7 cellular contexts compared by ENCODE assay signal in the genomic region with DNA sequence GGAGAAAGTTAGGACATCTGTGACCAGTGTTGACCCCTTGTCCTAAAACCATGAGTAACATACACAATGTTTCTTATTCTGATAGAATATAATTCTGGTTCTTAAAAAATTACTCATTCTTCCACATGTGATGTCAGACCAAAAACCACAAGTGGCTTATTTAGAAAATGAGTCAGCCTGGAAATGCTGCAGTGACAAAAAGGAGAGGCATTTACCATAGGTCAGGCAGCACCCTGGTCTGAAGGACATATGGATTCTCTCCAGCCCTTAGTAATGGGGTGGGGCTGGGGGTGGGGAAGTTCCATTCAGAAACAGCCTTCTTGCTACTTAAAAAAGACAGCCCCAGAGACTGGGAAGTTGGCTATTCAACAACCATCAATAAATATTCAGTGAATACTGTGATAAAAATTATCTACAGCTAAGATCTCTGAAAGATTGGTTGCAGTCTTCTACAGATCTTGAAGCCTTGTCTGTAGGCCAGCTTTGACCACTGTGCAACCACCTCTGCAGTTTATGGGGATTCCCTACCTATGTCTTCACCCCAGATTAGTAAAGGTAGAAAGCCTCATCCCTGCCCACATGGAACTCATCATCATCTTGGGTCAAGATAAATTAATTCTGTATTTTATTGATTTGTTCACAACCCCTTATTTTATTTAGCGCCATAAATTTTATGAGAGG. TPM values are rescaled to one million over a fixed set of nuclear protein-coding genes. Genes with fewer than 3 reads are reported as not detected.
A peak's percentile ranks its signal among the peaks of the same experiment; 100 is the strongest.
DNase-seq lines count a peak whose midpoint lies in the region; ATAC-seq lines count a peak whose summit lies in the region.

No MANE protein-coding gene starts in this region.

- peaks cover 9 to 40% of the 10 kb centered on the region in 2 donors for H3K4me1 Mint-ChIP-seq in natural killer cell treated with Interleukin-12 subunit alpha and Interleukin-12 subunit beta and Interleukin-15 and Interleukin-18, amount 100 ng/mL, for 72 hours (ENCODE audit: low read depth in 2 of 2)

- peak overlapping the region; percentile 72 for H3K4me3 Mint-ChIP-seq in natural killer cell treated with Interleukin-12 subunit alpha and Interleukin-12 subunit beta and Interleukin-15 and Interleukin-18, amount 100 ng/mL, for 72 hours

- peaks cover 5 to 14% of the 10 kb centered on the region in 2 donors for H3K27me3 Mint-ChIP-seq in natural killer cell treated with Interleukin-12 subunit alpha and Interleukin-12 subunit beta and Interleukin-15 and Interleukin-18, amount 100 ng/mL, for 72 hours

- peak overlapping the region; percentile 80 to 84 for H3K27ac Mint-ChIP-seq in natural killer cell treated with Interleukin-12 subunit alpha and Interleukin-12 subunit beta and Interleukin-15 and Interleukin-18, amount 100 ng/mL, for 72 hours

- H3K36me3 Mint-ChIP-seq in natural killer cell treated with Interleukin-12 subunit alpha and Interleukin-12 subunit beta and Interleukin-15 and Interleukin-18, amount 100 ng/mL, for 72 hours, result no peaks in the 10 kb centered on the region

- peak; percentile 88 for DNase-seq in NCI-H460 (ENCODE audit: extremely low read depth, low read depth)
- DNase-seq in brain pericyte (ENCODE audit: low read depth, low spot score), result peak; percentile 85
- DNase-seq in natural killer cell treated with Interleukin-12 subunit alpha and Interleukin-12 subunit beta and Interleukin-15 and Interleukin-18, amount 100 ng/mL, for 72 hours (ENCODE audit: low spot score), result no peak
- no peak for DNase-seq in T-helper 9 cell
- DNase-seq in NCI-H1105 treated with DMSO at 0.1 percent for 48 hours (lab: John Stamatoyannopoulos, UW), result no peak

- ATAC-seq in GM18519 (IDR thresholded peaks at IDR 0.05; ENCODE audit: low FRiP score, unreplicated experiment), result peak; percentile 42
- ATAC-seq in HG02610 (IDR thresholded peaks at IDR 0.05; ENCODE audit: unreplicated experiment), result peak; percentile 62
- ATAC-seq in natural killer cell treated with Interleukin-12 subunit alpha and Interleukin-12 subunit beta and Interleukin-15 and Interleukin-18, amount 100 ng/mL, for 72 hours, result peak; percentile 79 to 83

- no peaks in the 10 kb centered on the region for H3K9me3 Mint-ChIP-seq in natural killer cell treated with Interleukin-12 subunit alpha and Interleukin-12 subunit beta and Interleukin-15 and Interleukin-18, amount 100 ng/mL, for 72 hours

RNA-seq across cellular contexts. Expression of a gene that starts 34.9 kb away (rescaled TPM):
- total RNA-seq in NCI-H460 (2014; rRNA removed; shearing (Covaris generic)), result 3.6 and 4.7 TPM in 2 replicates
- polyA plus RNA-seq in NCI-H460 (2014; cell fraction: nucleus; rRNA removed), result 0.25 and 3.0 TPM in 2 replicates
- not detected for total RNA-seq in natural killer cell treated with Interleukin-12 subunit alpha and Interleukin-12 subunit beta and Interleukin-15 and Interleukin-18, amount 100 ng/mL, for 72 hours

Comparison
In these comparisons a context has a peak if more than half of its experiments do, and no peak if none do; other contexts are left out.
1. DNase-seq: peak in NCI-H460 (single experiment) and brain pericyte (single experiment); none in natural killer cell treated with Interleukin-12 subunit alpha and Interleukin-12 subunit beta and Interleukin-15 and Interleukin-18, amount 100 ng/mL, for 72 hours (single experiment), T-helper 9 cell (single experiment) and NCI-H1105 treated with DMSO at 0.1 percent for 48 hours (single experiment).
2. Peak in every context shown above with its lines, with median percentiles within 50 percentile points of each other: ATAC-seq.